Comparison of ENCODE assay signal across 8 cellular contexts in genomic region chr19:2977001-2977685, GRCh38. TPM values are rescaled to one million over a fixed set of nuclear protein-coding genes. Genes with fewer than 3 reads are reported as not detected.
DNase-seq lines count a peak whose midpoint lies in the region; ATAC-seq, FAIRE-seq and TF ChIP-seq lines count a peak whose summit lies in the region.

TLE6 (plus strand) TSS chr19:2977564; CDS start chr19:2978234, 670 bp downstream.

- H3K4me3 ChIP-seq in fibroblast of the aortic adventitia (ENCODE audit: low read depth, low read length): peak within 1 kb of the TSS; percentile 70

- peak within 1 kb of the TSS; percentile 85 for H3K27ac Mint-ChIP-seq in activated T-helper 2 cell treated with anti-CD3 and anti-CD28 coated beads, Interferon-gamma antibody, Interleukin-2, Interleukin-4, amounts not matched to agents 10 μg/mL and 5 μg/mL and 100 μg/mL, durations not matched to agents 14 hours and 24 hours and 36 hours
- H3K27ac Mint-ChIP-seq in nephron progenitor cell: no peak within 1 kb of the TSS

- peak; percentile 98 for DNase-seq in ELF-1 (ENCODE audit: low read depth, low spot score)
- peak; percentile 100 for DNase-seq in H54 (ENCODE audit: insufficient read length, low spot score)
- DNase-seq in LoVo (ENCODE audit: low spot score): peak; percentile 97
- DNase-seq in RPMI8226: peak; percentile 98
- peak; percentile 92 for DNase-seq in activated T-helper 2 cell treated with anti-CD3 and anti-CD28 coated beads, Interferon-gamma antibody, Interleukin-2, Interleukin-4, amounts not matched to agents 10 μg/mL and 5 μg/mL and 100 μg/mL, durations not matched to agents 14 hours and 24 hours and 36 hours (ENCODE audit: low spot score)
- peak; percentile 86 for DNase-seq in fibroblast of the aortic adventitia (ENCODE audit: low read depth)
- DNase-seq in nephron progenitor cell: peak; percentile 97
- DNase-seq in stimulated activated naive CD8-positive, alpha-beta T cell treated with anti-CD3 and anti-CD28 coated beads, Interleukin-15, Interleukin-2, amounts not matched to agents 100 U/mL and 50 U/mL, for 24 hours: peak; percentile 95

- peak within 1 kb of the TSS; percentile 90 for H3K4me3 Mint-ChIP-seq in activated T-helper 2 cell treated with anti-CD3 and anti-CD28 coated beads, Interferon-gamma antibody, Interleukin-2, Interleukin-4, amounts not matched to agents 10 μg/mL and 5 μg/mL and 100 μg/mL, durations not matched to agents 14 hours and 24 hours and 36 hours (ENCODE audit: low read depth)
- H3K4me3 Mint-ChIP-seq in nephron progenitor cell: peak within 1 kb of the TSS; percentile 66

- peaks cover 12% of the 10 kb centered on the region for H3K27me3 Mint-ChIP-seq in activated T-helper 2 cell treated with anti-CD3 and anti-CD28 coated beads, Interferon-gamma antibody, Interleukin-2, Interleukin-4, amounts not matched to agents 10 μg/mL and 5 μg/mL and 100 μg/mL, durations not matched to agents 14 hours and 24 hours and 36 hours (ENCODE audit: low read depth)
- peaks cover 100% of the 10 kb centered on the region for H3K27me3 Mint-ChIP-seq in nephron progenitor cell (ENCODE audit: low read depth, poor library complexity)

- ATAC-seq in stimulated activated naive CD8-positive, alpha-beta T cell treated with anti-CD3 and anti-CD28 coated beads, Interleukin-15, Interleukin-2, amounts not matched to agents 100 U/mL and 50 U/mL, for 24 hours: peak; percentile 99

- intact Hi-C loops in activated T-helper 2 cell treated with anti-CD3 and anti-CD28 coated beads, Interferon-gamma antibody, Interleukin-2, Interleukin-4, amounts not matched to agents 10 μg/mL and 5 μg/mL and 100 μg/mL, durations not matched to agents 14 hours and 24 hours and 36 hours (cut with micrococcal nuclease): loop anchor here (1.0 kb wide), 1 partner anchor 58 kb away; no protein-coding TSS in a partner anchor

- TF ChIP-seq POLR2A in H54 (IDR thresholded peaks at IDR 0.05; ENCODE audit: low read depth, low read length): no peak; the same call in none of the 2 replicates

- H3K4me1 Mint-ChIP-seq in activated T-helper 2 cell treated with anti-CD3 and anti-CD28 coated beads, Interferon-gamma antibody, Interleukin-2, Interleukin-4, amounts not matched to agents 10 μg/mL and 5 μg/mL and 100 μg/mL, durations not matched to agents 14 hours and 24 hours and 36 hours (ENCODE audit: low read depth): peaks cover 18% of the 10 kb centered on the region
- H3K4me1 Mint-ChIP-seq in nephron progenitor cell: peaks cover 32% of the 10 kb centered on the region

- no peaks in the 10 kb centered on the region for H3K36me3 Mint-ChIP-seq in activated T-helper 2 cell treated with anti-CD3 and anti-CD28 coated beads, Interferon-gamma antibody, Interleukin-2, Interleukin-4, amounts not matched to agents 10 μg/mL and 5 μg/mL and 100 μg/mL, durations not matched to agents 14 hours and 24 hours and 36 hours (ENCODE audit: low read depth)
- H3K36me3 Mint-ChIP-seq in nephron progenitor cell (ENCODE audit: low read depth): no peaks in the 10 kb centered on the region

- TF ChIP-seq CTCF in fibroblast of the aortic adventitia (IDR thresholded peaks at IDR 0.05; ENCODE audit: insufficient read depth, low read length): no peak
- TF ChIP-seq CTCF in nephron progenitor cell (IDR thresholded peaks at IDR 0.05): no peak

- H3K9me3 Mint-ChIP-seq in activated T-helper 2 cell treated with anti-CD3 and anti-CD28 coated beads, Interferon-gamma antibody, Interleukin-2, Interleukin-4, amounts not matched to agents 10 μg/mL and 5 μg/mL and 100 μg/mL, durations not matched to agents 14 hours and 24 hours and 36 hours: no peaks in the 10 kb centered on the region
- no peaks in the 10 kb centered on the region for H3K9me3 Mint-ChIP-seq in nephron progenitor cell

- FAIRE-seq in H54 (lab: Jason Lieb, UNC): no peak

RNA-seq across cellular contexts. Expression of gene TLE6, which starts in this region (rescaled TPM):
- total RNA-seq in activated T-helper 2 cell treated with anti-CD3 and anti-CD28 coated beads, Interferon-gamma antibody, Interleukin-2, Interleukin-4, amounts not matched to agents 10 μg/mL and 5 μg/mL and 100 μg/mL, durations not matched to agents 14 hours and 24 hours and 36 hours: 1.4 and 1.5 TPM in 2 replicates
- 0.18 TPM in 1 of 2 replicates, not detected in the other for total RNA-seq in fibroblast of the aortic adventitia (ENCODE audit: low replicate concordance)

Comparison
In these comparisons a context has a peak if more than half of its experiments do, and no peak if none do; other contexts are left out.
1. Peak in every context shown above with its lines: DNase-seq, ATAC-seq and H3K4me3 ChIP-seq.
2. Peak in DNase-seq and H3K4me3 ChIP-seq in fibroblast of the aortic adventitia; RNA of the gene not detected or under 1 TPM.